Comparison of ENCODE assay signal across 29 cellular contexts in genomic region chr13:92029641-92030040, GRCh38.
DNase-seq lines count a peak whose midpoint lies in the region; ATAC-seq and TF ChIP-seq lines count a peak whose summit lies in the region.
"Had no signal": no experiment of that assay in that cellular context is flagged by ENCODE, and none has a peak within 500 bp of the region (broad histone marks: within the 10 kb centered on the region; RNA-seq: fewer than 3 reads in every experiment).

No MANE protein-coding gene starts in this region.

- H2AFZ ChIP-seq in OCI-LY7 (ENCODE audit: low read length) (0 out of 2 replicates have a peak overlapping the region, but pooled peaks have one; percentile 0), neural cell (ENCODE audit: low read depth, low read length) (no peak overlapping the region)

- no peak for TF ChIP-seq POLR2A in uterus (IDR thresholded peaks at IDR 0.05)

- peak; percentile 78 for TF ChIP-seq EP300 in neural cell (conservative IDR thresholded peaks at IDR 0.05; ENCODE audit: poor library complexity, severe bottlenecking)

- no peak for DNase-seq in OCI-LY7 (ENCODE audit: low spot score)
- no peak for DNase-seq in uterus
- DNase-seq: 8988T; ACHN; AML-193; BE2C; C1 segment of cervical spinal cord; Caco-2; Calu3; CD4-positive, alpha-beta memory T cell; CD4-positive, alpha-beta T cell; CD4-positive, CD25-positive, alpha-beta regulatory T cell; CD8-positive, alpha-beta memory T cell; CD8-positive, alpha-beta T cell; COR-L47; DMS 273 treated with DMSO at 0.1 percent for 48 hours; DMS153; DMS53; DMS79; DMS79 treated with DMSO at 0.1 percent for 48 hours; DND-41; EL had no signal

- TF ChIP-seq RAD21 in neural cell (conservative IDR thresholded peaks at IDR 0.05) = no peak

- H3K27me3 ChIP-seq in neural cell (ENCODE audit: insufficient read depth, low read depth, low read length) = no peaks in the 10 kb centered on the region
- no peaks in the 10 kb centered on the region for H3K27me3 ChIP-seq in uterus
- H3K27me3 ChIP-seq: BE2C; BLaER1; BLaER1 treated with 17β-estradiol and CSF1 and Interleukin-3, amounts not matched to agents 10 nM and 100 nM had no signal

- no peaks in the 10 kb centered on the region for H4K20me1 ChIP-seq in OCI-LY7 (ENCODE audit: insufficient read depth, low read length)
- no peaks in the 10 kb centered on the region for H4K20me1 ChIP-seq in neural cell (ENCODE audit: insufficient read depth)
- H4K20me1 ChIP-seq: BLaER1; BLaER1 treated with 17β-estradiol and CSF1 and Interleukin-3, amounts not matched to agents 10 nM and 100 nM had no signal

- no peak overlapping the region for H3K9ac ChIP-seq in neural cell (ENCODE audit: low read length)
- H3K9ac ChIP-seq: BLaER1; BLaER1 treated with 17β-estradiol and CSF1 and Interleukin-3, amounts not matched to agents 10 nM and 100 nM had no signal

- H3K36me3 ChIP-seq in OCI-LY7 (ENCODE audit: insufficient read depth, low read length) = no peaks in the 10 kb centered on the region
- no peaks in the 10 kb centered on the region for H3K36me3 ChIP-seq in neural cell (ENCODE audit: insufficient read depth, low read length)
- H3K36me3 ChIP-seq in uterus = no peaks in the 10 kb centered on the region
- H3K36me3 ChIP-seq: BE2C; BLaER1; BLaER1 treated with 17β-estradiol and CSF1 and Interleukin-3, amounts not matched to agents 10 nM and 100 nM had no signal

- H3K9me3 ChIP-seq in OCI-LY7 (ENCODE audit: low read length) (0 out of 2 replicates have a peak, but pooled peaks cover 3% of the 10 kb centered on the region), neural cell (ENCODE audit: low read length) (no peaks in the 10 kb centered on the region), uterus (no peaks in the 10 kb centered on the region)
- H3K9me3 ChIP-seq: A549; BE2C; BLaER1; BLaER1 treated with 17β-estradiol and CSF1 and Interleukin-3, amounts not matched to agents 10 nM and 100 nM; Caco-2 had no signal

- intact Hi-C loops in OCI-LY7 (cut with micrococcal nuclease; ENCODE audit: unreplicated experiment) (no loop called here), uterus (cut with DNase I; ENCODE audit: low total_unique reads) (no loop called here)

- POLR2A ChIA-PET in OCI-LY7 (lab: Charles Lee) = interaction anchor here (1.2 to 2.5 kb wide), 2 partner anchors 24 to 46 kb away, joined by 3 to 9 read pairs; no protein-coding TSS in a partner anchor

- H3K4me1 ChIP-seq in OCI-LY7 (ENCODE audit: insufficient read depth, low read length, poor library complexity, severe bottlenecking) = no peaks in the 10 kb centered on the region
- H3K4me1 ChIP-seq in uterus = no peaks in the 10 kb centered on the region
- H3K4me1 ChIP-seq: A549; BLaER1; BLaER1 treated with 17β-estradiol and CSF1 and Interleukin-3, amounts not matched to agents 10 nM and 100 nM; Caco-2 had no signal

- H3F3A ChIP-seq in neural cell (ENCODE audit: insufficient read depth, low read length, poor library complexity, severe bottlenecking) = no peaks in the 10 kb centered on the region

- H3K27ac ChIP-seq in OCI-LY7 (ENCODE audit: low read depth, low read length, poor library complexity, severe bottlenecking) (no peak overlapping the region), neural cell (ENCODE audit: low read length) (no peak overlapping the region), uterus (no peak overlapping the region)
- H3K27ac ChIP-seq: 22Rv1; A549; BLaER1; BLaER1 treated with 17β-estradiol and CSF1 and Interleukin-3, amounts not matched to agents 10 nM and 100 nM; C4-2B had no signal

- no peak for ATAC-seq in GM19463 (IDR thresholded peaks at IDR 0.05; ENCODE audit: unreplicated experiment)
- ATAC-seq: A549; CD8-positive, alpha-beta T cell had no signal

- H3K4me2 ChIP-seq in OCI-LY7 (ENCODE audit: low read length) (no peak overlapping the region), neural cell (ENCODE audit: low read length) (no peak overlapping the region)
- H3K4me2 ChIP-seq: A549; BLaER1; BLaER1 treated with 17β-estradiol and CSF1 and Interleukin-3, amounts not matched to agents 10 nM and 100 nM had no signal

- no peak overlapping the region for H3K4me3 ChIP-seq in OCI-LY7 (ENCODE audit: low read depth, low read length, poor library complexity, severe bottlenecking)
- H3K4me3 ChIP-seq in neural cell (ENCODE audit: low read length) = no peak overlapping the region
- H3K4me3 ChIP-seq in uterus = no peak overlapping the region
- H3K4me3 ChIP-seq: A549; BLaER1; BLaER1 treated with 17β-estradiol and CSF1 and Interleukin-3, amounts not matched to agents 10 nM and 100 nM had no signal

- H3K9me2 ChIP-seq in OCI-LY7 (ENCODE audit: insufficient read depth, low read length) (no peaks in the 10 kb centered on the region), neural cell (ENCODE audit: insufficient read depth, low read length) (no peaks in the 10 kb centered on the region)

- TF ChIP-seq CTCF in OCI-LY7 (conservative IDR thresholded peaks at IDR 0.05; ENCODE audit: low read length) (no peak), neural cell (IDR thresholded peaks at IDR 0.05; ENCODE audit: poor library complexity, severe bottlenecking) (no peak), uterus (IDR thresholded peaks at IDR 0.05) (no peak)

- H3K79me2 ChIP-seq in OCI-LY7 (ENCODE audit: insufficient read depth, low read depth, low read length) (no peaks in the 10 kb centered on the region), neural cell (replicated peaks; ENCODE audit: insufficient read depth, low read length) (no peaks in the 10 kb centered on the region)

- CTCF ChIA-PET in OCI-LY7 (lab: Charles Lee; ENCODE audit: unreplicated experiment) = no interaction called here

- BruUV-seq in OCI-LY7 (replicated peaks; lab: Mats Ljungman, UMichigan) = no TSS peak

TF ChIP-seq in neural cell, 6 proteins besides CTCF, POLR2A, EP300 and RAD21:
- TF ChIP-seq MXI1 (conservative IDR thresholded peaks at IDR 0.05; ENCODE audit: poor library complexity, severe bottlenecking) (no peak), REST (IDR thresholded peaks at IDR 0.05; ENCODE audit: borderline replicate concordance) (peak; percentile 16), POLR2AphosphoS5 (IDR thresholded peaks at IDR 0.05) (peak; percentile 62)
